ENCODE assay signal across 3 cellular contexts in the genomic region with DNA sequence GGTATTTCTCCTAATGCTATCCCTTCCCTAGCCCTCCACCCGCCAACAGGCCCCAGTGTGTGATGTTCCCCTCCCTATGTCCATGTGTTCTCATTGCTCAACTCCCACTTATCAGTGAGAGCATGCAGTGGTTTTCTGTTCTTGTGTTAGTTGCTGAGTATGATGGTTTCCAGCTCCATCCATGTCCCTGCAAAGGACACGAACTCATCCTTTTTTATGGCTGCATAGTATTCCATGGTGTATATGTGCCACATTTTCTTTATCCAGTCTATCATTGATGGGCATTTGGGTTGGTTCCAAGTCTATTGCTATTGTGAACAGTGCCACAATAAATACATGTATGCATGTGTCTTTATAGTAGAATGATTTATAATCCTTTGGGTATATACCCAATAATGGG. TPM values are rescaled to one million over a fixed set of nuclear protein-coding genes. Genes with fewer than 3 reads are reported as not detected.
A peak's percentile ranks its signal among the peaks of the same experiment; 100 is the strongest.
DNase-seq lines count a peak whose midpoint lies in the region; ATAC-seq, FAIRE-seq and TF ChIP-seq lines count a peak whose summit lies in the region.
"Not testable (repeated sequence)": the region's sequence is repeated elsewhere in the genome, so short reads cannot be mapped to it uniquely, and the experiment has no call there.

No MANE protein-coding gene starts in this region.

- peaks cover 13 to 15% of the 10 kb centered on the region in 2 experiments for H3K36me3 ChIP-seq in HEK293 (ENCODE audit: control insufficient read depth in 2 of 2, insufficient read depth in 1 of 2, low read length in 2 of 2)
- not testable (repeated sequence) for H3K36me3 ChIP-seq in Karpas-422 (ENCODE audit: insufficient read depth, low read length); K562 (ENCODE audit: control insufficient read depth, insufficient read depth, low read length)

- H4K20me1 ChIP-seq in Karpas-422 (ENCODE audit: insufficient read depth, low read depth, low read length); K562 (replicated peaks; ENCODE audit: control insufficient read depth, insufficient read depth, low read length): not testable (repeated sequence)

- not testable (repeated sequence) for H3K4me3 ChIP-seq in HEK293 (ENCODE audit: low read depth, low read length); Karpas-422 (ENCODE audit: low read length); K562

- CTCF ChIA-PET in HEK293 (lab: Yijun Ruan, JAX), result not testable (repeated sequence)
- CTCF ChIA-PET in K562 (lab: Yijun Ruan, JAX; ENCODE audit: low intra/inter-chr PET ratio), result interaction anchor here (0.6 kb wide), 1 partner anchor 1922 kb away, joined by 5 read pairs; no protein-coding TSS in a partner anchor

- not testable (repeated sequence) for H2AFZ ChIP-seq in Karpas-422 (ENCODE audit: low read length); K562 (ENCODE audit: low read depth, low read length)

- peak; percentile 20 for DNase-seq in Karpas-422
- DNase-seq in K562 (ENCODE audit: extremely low read depth in 1 of 4, low spot score in 3 of 4), result not testable (repeated sequence)

- H3K4me1 ChIP-seq in HEK293 (ENCODE audit: control insufficient read depth, insufficient read depth, low read length); Karpas-422 (ENCODE audit: low read length); K562 (replicated peaks in 1 of 2; ENCODE audit: control insufficient read depth in 2 of 2, insufficient read depth in 2 of 2, low read length in 2 of 2): not testable (repeated sequence)

- not testable (repeated sequence) for ATAC-seq in K562

- TF ChIP-seq CTCF in HEK293 (tag by site-specific recombination; IDR thresholded peaks at IDR 0.05); K562 (IDR thresholded peaks at IDR 0.05 in 2 of 3, conservative IDR thresholded peaks at IDR 0.05 in 1 of 3; ENCODE audit: insufficient read depth in 2 of 3, low read depth in 1 of 3, low read length in 3 of 3): not testable (repeated sequence)

- TF ChIP-seq RAD21 in K562 (CRISPR knock-in tag; conservative IDR thresholded peaks at IDR 0.05 in 1 of 2, IDR thresholded peaks at IDR 0.05 in 1 of 2), result not testable (repeated sequence)

- H3K27ac ChIP-seq in HEK293 (ENCODE audit: extremely low read depth, low read depth, low read length); Karpas-422 (ENCODE audit: low read length); K562 (ENCODE audit: extremely low read depth, low read depth, low read length): not testable (repeated sequence)

- BruUV-seq in K562 (replicated peaks; lab: Mats Ljungman, UMichigan), result not testable (repeated sequence)

- intact Hi-C loops in K562 (cut with micrococcal nuclease), result not testable (repeated sequence)

- not testable (repeated sequence) for TF ChIP-seq POLR2A in K562 (conservative IDR thresholded peaks at IDR 0.05)

- H3K9me3 ChIP-seq in HEK293 (ENCODE audit: control insufficient read depth, insufficient read depth, low read depth, low read length); Karpas-422 (ENCODE audit: low read length); K562 (replicated peaks; ENCODE audit: control insufficient read depth, insufficient read depth, low read depth, low read length): not testable (repeated sequence)

- in situ Hi-C loops in K562 (cut with MboI), result not testable (repeated sequence)

- H3K79me2 ChIP-seq in Karpas-422 (ENCODE audit: low read length); K562 (ENCODE audit: control insufficient read depth, insufficient read depth, low read length): not testable (repeated sequence)

- not testable (repeated sequence) for H3K9me1 ChIP-seq in K562 (ENCODE audit: control insufficient read depth, insufficient read depth, low read length)

- not testable (repeated sequence) for TF ChIP-seq EP300 in K562 (IDR thresholded peaks at IDR 0.05; ENCODE audit: low read length)

- 12% methylated on average over 2 of the region's 2 CpGs for WGBS in K562 (ENCODE audit: insufficient coverage, low coverage, missing lambda C conversion rate)

- H3K27me3 ChIP-seq in Karpas-422 (ENCODE audit: low read length); K562 (ENCODE audit: control insufficient read depth in 2 of 2, insufficient read depth in 2 of 2, low read length in 2 of 2): not testable (repeated sequence)

- POLR2A ChIA-PET in HEK293 (lab: Yijun Ruan, JAX); K562 (lab: Yijun Ruan, JAX): not testable (repeated sequence)

- not testable (repeated sequence) for FAIRE-seq in K562 (lab: Jason Lieb, UNC)

- H3K4me2 ChIP-seq in Karpas-422 (ENCODE audit: low read depth, low read length, poor library complexity, severe bottlenecking); K562 (ENCODE audit: insufficient read depth, low read length): not testable (repeated sequence)

- not testable (repeated sequence) for H3K9me2 ChIP-seq in Karpas-422 (replicated peaks; ENCODE audit: insufficient read depth, low read length)

- H3K9ac ChIP-seq in Karpas-422 (ENCODE audit: low read length); K562 (ENCODE audit: insufficient read depth in 1 of 2, low read depth in 2 of 2, low read length in 2 of 2): not testable (repeated sequence)

TF ChIP-seq in HEK293, 187 proteins besides CTCF, POLR2A, EP300 and RAD21:
- peak; percentile 78; the same call in 1 of the 2 replicates for TF ChIP-seq ZNF146 (tag by site-specific recombination; IDR thresholded peaks at IDR 0.05)
TF ChIP-seq in HEK293: peak in this region for 1; not testable (repeated sequence) for 186.

TF ChIP-seq in K562, 482 proteins besides CTCF, POLR2A, EP300 and RAD21:
- peak; percentile 62 for TF ChIP-seq ZNF146 (CRISPR knock-in tag; IDR thresholded peaks at IDR 0.05; ENCODE audit: unreplicated experiment)

RNA-seq across cellular contexts. Expression of gene COX16, which starts 38.3 kb away (rescaled TPM):
- 35.0 and 65.7 TPM in 2 replicates for total RNA-seq in Karpas-422 (2014; rRNA removed; shearing (Covaris generic); ENCODE audit: low replicate concordance)
- total RNA-seq in K562 (2011; cell fraction: chromatin; rRNA removed; ENCODE audit: low replicate concordance), result 2.1 and 4.1 TPM in 2 replicates
- 3.3 and 3.5 TPM in 2 replicates for total RNA-seq in K562 (2011; cell fraction: nucleolus; rRNA removed)
- 4.3 and 5.3 TPM in 2 replicates for total RNA-seq in K562 (2011; cell fraction: nucleoplasm; rRNA removed)
- total RNA-seq in K562 (2014; rRNA removed) (12.2 and 18.2 TPM in 2 replicates), K562 (2014; rRNA removed; fragmentation: Illumina TruSeq; extraction: Trizol) (27.8 and 30.8 TPM in 2 replicates), K562 (2015; rRNA removed; fragmentation: Illumina TruSeq; extraction: Trizol) (16.1 and 20.8 TPM in 2 replicates), K562 (2021) (26.8 and 29.7 TPM in 2 replicates)
- polyA plus RNA-seq in K562 (2011; rRNA removed) (13.3 and 17.1 TPM in 2 replicates), K562 (2014; fragmentation: Illumina TruSeq; extraction: Trizol) (19.7 and 20.8 TPM in 2 replicates), K562 (2014; fragmentation: Nextera tagmentation; extraction: Ambion mirVana) (10 to 100 TPM; 67.0 to 70.9 TPM), K562 (2014; rRNA removed) (25.9 and 29.4 TPM in 2 replicates)
- polyA plus RNA-seq in K562 (2011; cell fraction: cytosol; rRNA removed), result 3.1 and 7.5 TPM in 2 replicates
- 1.8 and 3.5 TPM in 2 replicates for polyA plus RNA-seq in K562 (2011; cell fraction: nucleus; rRNA removed)
- polyA plus RNA-seq in K562 (2012), result 15.8 and 24.1 TPM in 2 replicates
- polyA minus RNA-seq in K562 (2011; rRNA and poly(A)+ RNA removed), result 4.3 and 6.1 TPM in 2 replicates
- polyA minus RNA-seq in K562 (2011; cell fraction: cytosol; rRNA and poly(A)+ RNA removed), result 4.8 and 6.0 TPM in 2 replicates
- polyA minus RNA-seq in K562 (2011; cell fraction: nucleus; rRNA and poly(A)+ RNA removed), result 2.6 and 4.3 TPM in 2 replicates
